2 cellular contexts compared by ENCODE assay signal in the genomic region with DNA sequence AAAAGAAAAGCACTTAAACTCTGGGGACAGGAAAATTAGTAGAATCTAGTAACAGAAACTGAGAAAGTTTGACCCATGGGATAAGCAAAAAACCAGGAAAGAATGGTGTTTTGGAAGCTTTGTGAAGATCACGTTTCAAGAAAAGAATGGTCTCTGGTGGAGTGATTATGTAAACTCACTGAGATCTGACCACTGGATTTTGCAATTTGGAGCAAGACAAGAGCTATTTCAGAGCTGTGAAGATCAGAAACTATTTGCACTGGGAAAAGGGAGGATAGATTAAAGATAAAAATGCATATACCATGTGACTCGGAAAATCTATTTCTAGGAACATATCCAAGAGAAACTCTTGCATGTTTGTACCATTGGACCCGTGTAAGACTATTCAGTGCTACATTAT.
TF ChIP-seq lines count a peak whose summit lies in the region.

No MANE protein-coding gene starts in this region.

TF ChIP-seq in K562, 482 proteins besides CTCF, POLR2A, EP300 and RAD21:
- TF ChIP-seq MCM2 (IDR thresholded peaks at IDR 0.05; ENCODE audit: low read depth) (no peak), NRF1 (conservative IDR thresholded peaks at IDR 0.05 in 1 of 2, IDR thresholded peaks at IDR 0.05 in 1 of 2) (no peak), SMARCA4 (IDR thresholded peaks at IDR 0.05) (no peak), SETDB1 (IDR thresholded peaks at IDR 0.05; ENCODE audit: low read length) (no peak), ADNP (tag; IDR thresholded peaks at IDR 0.05) (no peak), TGIF2 (CRISPR knock-in tag; IDR thresholded peaks at IDR 0.05) (no peak), ZSCAN32 (CRISPR knock-in tag; IDR thresholded peaks at IDR 0.05) (no peak), KDM1A (IDR thresholded peaks at IDR 0.05) (no peak), ARHGAP35 (IDR thresholded peaks at IDR 0.05; ENCODE audit: partially characterized antibody) (no peak), TFAM (CRISPR knock-in tag; conservative IDR thresholded peaks at IDR 0.05) (no peak), SLC30A9 (CRISPR knock-in tag; IDR thresholded peaks at IDR 0.05) (no peak)
- TF ChIP-seq, protein P1, sequence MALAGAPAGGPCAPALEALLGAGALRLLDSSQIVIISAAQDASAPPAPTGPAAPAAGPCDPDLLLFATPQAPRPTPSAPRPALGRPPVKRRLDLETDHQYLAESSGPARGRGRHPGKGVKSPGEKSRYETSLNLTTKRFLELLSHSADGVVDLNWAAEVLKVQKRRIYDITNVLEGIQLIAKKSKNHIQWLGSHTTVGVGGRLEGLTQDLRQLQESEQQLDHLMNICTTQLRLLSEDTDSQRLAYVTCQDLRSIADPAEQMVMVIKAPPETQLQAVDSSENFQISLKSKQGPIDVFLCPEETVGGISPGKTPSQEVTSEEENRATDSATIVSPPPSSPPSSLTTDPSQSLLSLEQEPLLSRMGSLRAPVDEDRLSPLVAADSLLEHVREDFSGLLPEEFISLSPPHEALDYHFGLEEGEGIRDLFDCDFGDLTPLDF (CRISPR knock-in tag; IDR thresholded peaks at IDR 0.05), result no peak
- TF ChIP-seq, protein P2, sequence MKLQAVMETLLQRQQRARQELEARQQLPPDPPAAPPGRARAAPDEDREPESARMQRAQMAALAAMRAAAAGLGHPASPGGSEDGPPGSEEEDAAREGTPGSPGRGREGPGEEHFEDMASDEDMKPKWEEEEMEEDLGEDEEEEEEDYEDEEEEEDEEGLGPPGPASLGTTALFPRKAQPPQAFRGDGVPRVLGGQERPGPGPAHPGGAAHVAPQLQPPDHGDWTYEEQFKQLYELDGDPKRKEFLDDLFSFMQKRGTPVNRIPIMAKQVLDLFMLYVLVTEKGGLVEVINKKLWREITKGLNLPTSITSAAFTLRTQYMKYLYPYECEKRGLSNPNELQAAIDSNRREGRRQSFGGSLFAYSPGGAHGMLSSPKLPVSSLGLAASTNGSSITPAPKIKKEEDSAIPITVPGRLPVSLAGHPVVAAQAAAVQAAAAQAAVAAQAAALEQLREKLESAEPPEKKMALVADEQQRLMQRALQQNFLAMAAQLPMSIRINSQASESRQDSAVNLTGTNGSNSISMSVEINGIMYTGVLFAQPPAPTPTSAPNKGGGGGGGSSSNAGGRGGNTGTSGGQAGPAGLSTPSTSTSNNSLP (IDR thresholded peaks at IDR 0.05; ENCODE audit: borderline replicate concordance, low read depth, low read length), result no peak
- TF ChIP-seq, protein P3, sequence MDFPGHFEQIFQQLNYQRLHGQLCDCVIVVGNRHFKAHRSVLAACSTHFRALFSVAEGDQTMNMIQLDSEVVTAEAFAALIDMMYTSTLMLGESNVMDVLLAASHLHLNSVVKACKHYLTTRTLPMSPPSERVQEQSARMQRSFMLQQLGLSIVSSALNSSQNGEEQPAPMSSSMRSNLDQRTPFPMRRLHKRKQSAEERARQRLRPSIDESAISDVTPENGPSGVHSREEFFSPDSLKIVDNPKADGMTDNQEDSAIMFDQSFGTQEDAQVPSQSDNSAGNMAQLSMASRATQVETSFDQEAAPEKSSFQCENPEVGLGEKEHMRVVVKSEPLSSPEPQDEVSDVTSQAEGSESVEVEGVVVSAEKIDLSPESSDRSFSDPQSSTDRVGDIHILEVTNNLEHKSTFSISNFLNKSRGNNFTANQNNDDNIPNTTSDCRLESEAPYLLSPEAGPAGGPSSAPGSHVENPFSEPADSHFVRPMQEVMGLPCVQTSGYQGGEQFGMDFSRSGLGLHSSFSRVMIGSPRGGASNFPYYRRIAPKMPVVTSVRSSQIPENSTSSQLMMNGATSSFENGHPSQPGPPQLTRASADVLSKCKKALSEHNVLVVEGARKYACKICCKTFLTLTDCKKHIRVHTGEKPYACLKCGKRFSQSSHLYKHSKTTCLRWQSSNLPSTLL (IDR thresholded peaks at IDR 0.05), result no peak
TF ChIP-seq in K562: peak in this region for 0.

TF ChIP-seq in HepG2, 621 proteins besides CTCF, POLR2A, EP300 and RAD21:
- TF ChIP-seq, protein P4, sequence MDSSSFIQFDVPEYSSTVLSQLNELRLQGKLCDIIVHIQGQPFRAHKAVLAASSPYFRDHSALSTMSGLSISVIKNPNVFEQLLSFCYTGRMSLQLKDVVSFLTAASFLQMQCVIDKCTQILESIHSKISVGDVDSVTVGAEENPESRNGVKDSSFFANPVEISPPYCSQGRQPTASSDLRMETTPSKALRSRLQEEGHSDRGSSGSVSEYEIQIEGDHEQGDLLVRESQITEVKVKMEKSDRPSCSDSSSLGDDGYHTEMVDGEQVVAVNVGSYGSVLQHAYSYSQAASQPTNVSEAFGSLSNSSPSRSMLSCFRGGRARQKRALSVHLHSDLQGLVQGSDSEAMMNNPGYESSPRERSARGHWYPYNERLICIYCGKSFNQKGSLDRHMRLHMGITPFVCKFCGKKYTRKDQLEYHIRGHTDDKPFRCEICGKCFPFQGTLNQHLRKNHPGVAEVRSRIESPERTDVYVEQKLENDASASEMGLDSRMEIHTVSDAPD (CRISPR knock-in tag; IDR thresholded peaks at IDR 0.05), result no peak
- TF ChIP-seq GABPB1 (CRISPR knock-in tag; IDR thresholded peaks at IDR 0.05) (no peak), SP1 (IDR thresholded peaks at IDR 0.05) (no peak), SP1 (CRISPR knock-in tag; IDR thresholded peaks at IDR 0.05) (no peak), PHF20 (CRISPR knock-in tag; IDR thresholded peaks at IDR 0.05) (no peak), ARNTL (CRISPR knock-in tag; IDR thresholded peaks at IDR 0.05) (no peak)
- TF ChIP-seq, protein P5, sequence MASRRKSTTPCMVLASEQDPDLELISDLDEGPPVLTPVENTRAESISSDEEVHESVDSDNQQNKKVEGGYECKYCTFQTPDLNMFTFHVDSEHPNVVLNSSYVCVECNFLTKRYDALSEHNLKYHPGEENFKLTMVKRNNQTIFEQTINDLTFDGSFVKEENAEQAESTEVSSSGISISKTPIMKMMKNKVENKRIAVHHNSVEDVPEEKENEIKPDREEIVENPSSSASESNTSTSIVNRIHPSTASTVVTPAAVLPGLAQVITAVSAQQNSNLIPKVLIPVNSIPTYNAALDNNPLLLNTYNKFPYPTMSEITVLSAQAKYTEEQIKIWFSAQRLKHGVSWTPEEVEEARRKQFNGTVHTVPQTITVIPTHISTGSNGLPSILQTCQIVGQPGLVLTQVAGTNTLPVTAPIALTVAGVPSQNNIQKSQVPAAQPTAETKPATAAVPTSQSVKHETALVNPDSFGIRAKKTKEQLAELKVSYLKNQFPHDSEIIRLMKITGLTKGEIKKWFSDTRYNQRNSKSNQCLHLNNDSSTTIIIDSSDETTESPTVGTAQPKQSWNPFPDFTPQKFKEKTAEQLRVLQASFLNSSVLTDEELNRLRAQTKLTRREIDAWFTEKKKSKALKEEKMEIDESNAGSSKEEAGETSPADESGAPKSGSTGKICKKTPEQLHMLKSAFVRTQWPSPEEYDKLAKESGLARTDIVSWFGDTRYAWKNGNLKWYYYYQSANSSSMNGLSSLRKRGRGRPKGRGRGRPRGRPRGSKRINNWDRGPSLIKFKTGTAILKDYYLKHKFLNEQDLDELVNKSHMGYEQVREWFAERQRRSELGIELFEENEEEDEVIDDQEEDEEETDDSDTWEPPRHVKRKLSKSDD (CRISPR knock-in tag; IDR thresholded peaks at IDR 0.05; ENCODE audit: low read depth), result no peak
- TF ChIP-seq, protein P6, sequence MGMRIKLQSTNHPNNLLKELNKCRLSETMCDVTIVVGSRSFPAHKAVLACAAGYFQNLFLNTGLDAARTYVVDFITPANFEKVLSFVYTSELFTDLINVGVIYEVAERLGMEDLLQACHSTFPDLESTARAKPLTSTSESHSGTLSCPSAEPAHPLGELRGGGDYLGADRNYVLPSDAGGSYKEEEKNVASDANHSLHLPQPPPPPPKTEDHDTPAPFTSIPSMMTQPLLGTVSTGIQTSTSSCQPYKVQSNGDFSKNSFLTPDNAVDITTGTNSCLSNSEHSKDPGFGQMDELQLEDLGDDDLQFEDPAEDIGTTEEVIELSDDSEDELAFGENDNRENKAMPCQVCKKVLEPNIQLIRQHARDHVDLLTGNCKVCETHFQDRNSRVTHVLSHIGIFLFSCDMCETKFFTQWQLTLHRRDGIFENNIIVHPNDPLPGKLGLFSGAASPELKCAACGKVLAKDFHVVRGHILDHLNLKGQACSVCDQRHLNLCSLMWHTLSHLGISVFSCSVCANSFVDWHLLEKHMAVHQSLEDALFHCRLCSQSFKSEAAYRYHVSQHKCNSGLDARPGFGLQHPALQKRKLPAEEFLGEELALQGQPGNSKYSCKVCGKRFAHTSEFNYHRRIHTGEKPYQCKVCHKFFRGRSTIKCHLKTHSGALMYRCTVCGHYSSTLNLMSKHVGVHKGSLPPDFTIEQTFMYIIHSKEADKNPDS (CRISPR knock-in tag; IDR thresholded peaks at IDR 0.05), result no peak
